Comparison of ENCODE assay signal across 20 cellular contexts in genomic region chr2:237629188-237629534, GRCh38. TPM values are rescaled to one million over a fixed set of nuclear protein-coding genes. Genes with fewer than 3 reads are reported as not detected.
DNase-seq lines count a peak whose midpoint lies in the region; ATAC-seq, FAIRE-seq and TF ChIP-seq lines count a peak whose summit lies in the region.
"Had no signal": no experiment of that assay in that cellular context is flagged by ENCODE, and none has a peak within 500 bp of the region (broad histone marks: within the 10 kb centered on the region; RNA-seq: fewer than 3 reads in every experiment).

No MANE protein-coding gene starts in this region.

- DNase-seq in SK-N-SH = no peak
- no peak for DNase-seq in ascending aorta (ENCODE audit: low spot score in 2 of 2)
- DNase-seq in mesenteric fat pad (ENCODE audit: low spot score) = peak; percentile 16
- no peak for DNase-seq in HTR-8/SVneo (ENCODE audit: insufficient read length, low spot score)
- DNase-seq in A172 (ENCODE audit: low spot score) = no peak
- DNase-seq: amniotic stem cell; Karpas-422; NCI-H1436; NCI-H345; stimulated activated CD4-positive, alpha-beta T cell treated with anti-CD3 and anti-CD28 coated beads, Interleukin-15, amount 100 ng/mL, for 24 hours; WERI-Rb-1 had no signal

- H4K20me1 ChIP-seq in SK-N-SH (ENCODE audit: insufficient read depth) = peaks cover 10% of the 10 kb centered on the region; the same call in 1 of the 2 replicates

- TF ChIP-seq EP300 in SK-N-SH (IDR thresholded peaks at IDR 0.05; ENCODE audit: borderline replicate concordance in 1 of 2, low read depth in 1 of 2, low read length in 1 of 2) = no peak

- H3K9me3 ChIP-seq in SK-N-SH (no peaks in the 10 kb centered on the region), ascending aorta (no peaks in the 10 kb centered on the region), skeletal muscle tissue (ENCODE audit: control insufficient read depth in 3 of 3, low read length in 3 of 3) (no peaks in the 10 kb centered on the region)

- CTCF ChIA-PET in SK-N-SH (lab: Yijun Ruan, JAX) = interaction anchor here (0.8 to 1.5 kb wide), 2 partner anchors 10 to 48 kb away, joined by 4 to 6 read pairs; no protein-coding TSS in a partner anchor

- POLR2A ChIA-PET in SK-N-SH (lab: Yijun Ruan, JAX) = no interaction called here

- no peak for TF ChIP-seq RAD21 in SK-N-SH (IDR thresholded peaks at IDR 0.05; ENCODE audit: low read length)

- H3K27ac ChIP-seq in SK-N-SH (ENCODE audit: low read depth in 2 of 2, low read length in 1 of 2) = peak overlapping the region in 1 of 2 experiments; percentile 37; a peak in 2 of 4 replicates
- peak overlapping the region in 1 of 2 donors; percentile 99 for H3K27ac ChIP-seq in ascending aorta
- peak overlapping the region; percentile 84 for H3K27ac ChIP-seq in skeletal muscle tissue (ENCODE audit: low read depth, low read length)
- H3K27ac ChIP-seq: 22Rv1, HL-60, WERI-Rb-1 had no signal

- peaks cover 61% of the 10 kb centered on the region for H3K79me2 ChIP-seq in SK-N-SH (ENCODE audit: insufficient read depth)

- ATAC-seq in SK-N-SH treated with all-trans-retinoic acid at 6 μM for 48 hours = no peak
- ATAC-seq in HG02798 (IDR thresholded peaks at IDR 0.05; ENCODE audit: poor library complexity, unreplicated experiment) = no peak
- ATAC-seq: esophagus mucosa, GM12878, left lobe of liver had no signal

- peak overlapping the region; percentile 78 for H3K4me2 ChIP-seq in SK-N-SH

- H3K9ac ChIP-seq in SK-N-SH (no peak overlapping the region), skeletal muscle tissue (ENCODE audit: low read depth in 1 of 3, low read length in 3 of 3) (peak overlapping the region; percentile 76 to 93 (median 79))

- no peak overlapping the region for H2AFZ ChIP-seq in SK-N-SH (ENCODE audit: low read depth)

- intact Hi-C loops in ascending aorta (cut with DNase I) = no loop called here

- TF ChIP-seq CTCF in SK-N-SH (IDR thresholded peaks at IDR 0.05) (no peak), ascending aorta (IDR thresholded peaks at IDR 0.05) (no peak)

- H3K36me3 ChIP-seq in SK-N-SH (replicated peaks in 1 of 2; ENCODE audit: control insufficient read depth in 1 of 2, insufficient read depth in 2 of 2, low read length in 1 of 2) (peaks cover 5 to 16% of the 10 kb centered on the region in 2 experiments), ascending aorta (no peaks in the 10 kb centered on the region), skeletal muscle tissue (ENCODE audit: control insufficient read depth in 3 of 3, insufficient read depth in 3 of 3, low read length in 3 of 3) (peaks cover 0 to 4% (median 2%) of the 10 kb centered on the region in 3 donors)
- H3K36me3 ChIP-seq: WERI-Rb-1 had no signal

- H3K4me3 ChIP-seq in SK-N-SH (ENCODE audit: low read depth in 2 of 2, low read length in 1 of 2) (no peak overlapping the region), ascending aorta (peak overlapping the region; percentile 89 to 97), skeletal muscle tissue (ENCODE audit: low read length in 3 of 3) (peak overlapping the region; percentile 62 to 68 (median 65))
- H3K4me3 ChIP-seq: GM12878 had no signal

- WGBS in SK-N-SH (ENCODE audit: low lambda C conversion rate) = 93% methylated on average over 1 of the region's 1 CpG

- no peak for FAIRE-seq in HTR-8/SVneo (lab: Jason Lieb, UNC)
- FAIRE-seq: GM12878 had no signal

- no peaks in the 10 kb centered on the region for H3K27me3 ChIP-seq in SK-N-SH (ENCODE audit: insufficient read depth)
- H3K27me3 ChIP-seq in ascending aorta = no peaks in the 10 kb centered on the region
- no peaks in the 10 kb centered on the region for H3K27me3 ChIP-seq in skeletal muscle tissue (ENCODE audit: control insufficient read depth in 3 of 3, insufficient read depth in 3 of 3, low read length in 3 of 3)

- H3K9me2 ChIP-seq in SK-N-SH = no peaks in the 10 kb centered on the region

- H3F3A ChIP-seq in SK-N-SH (replicated peaks; ENCODE audit: insufficient read depth) = no peaks in the 10 kb centered on the region

- H3K4me1 ChIP-seq in SK-N-SH (ENCODE audit: control insufficient read depth in 1 of 2, insufficient read depth in 2 of 2, low read depth in 1 of 2, low read length in 1 of 2) (peaks cover 8 to 14% of the 10 kb centered on the region in 2 experiments), ascending aorta (peaks cover 30 to 64% of the 10 kb centered on the region in 2 donors), skeletal muscle tissue (ENCODE audit: control insufficient read depth in 3 of 3, insufficient read depth in 3 of 3, low read length in 3 of 3) (peaks cover 70 to 88% (median 78%) of the 10 kb centered on the region in 3 donors)

TF ChIP-seq in SK-N-SH, 30 proteins besides CTCF, POLR2A, EP300 and RAD21:
- TF ChIP-seq FOXJ3 (CRISPR knock-in tag; IDR thresholded peaks at IDR 0.05) = no peak
- TF ChIP-seq FOXM1 (IDR thresholded peaks at IDR 0.05; ENCODE audit: low read depth) = no peak
- TF ChIP-seq JUND (IDR thresholded peaks at IDR 0.05) = no peak
- TF ChIP-seq FOSL2 (IDR thresholded peaks at IDR 0.05; ENCODE audit: borderline replicate concordance, low read depth) = no peak
- no peak for TF ChIP-seq CHD2 (IDR thresholded peaks at IDR 0.05; ENCODE audit: low read length, partially characterized antibody)
- TF ChIP-seq TAF1 (IDR thresholded peaks at IDR 0.05; ENCODE audit: borderline replicate concordance, low read depth, low read length) = no peak
- no peak for TF ChIP-seq YY1 (IDR thresholded peaks at IDR 0.05; ENCODE audit: low read depth)
TF ChIP-seq in SK-N-SH: peak in this region for 0.

TF ChIP-seq in SK-N-SH treated with all-trans-retinoic acid at 6 μM for 48 hours, 23 proteins besides CTCF, POLR2A, EP300 and RAD21:
- TF ChIP-seq PPARA (CRISPR knock-in tag; IDR thresholded peaks at IDR 0.05; ENCODE audit: borderline replicate concordance) = no peak
- no peak for TF ChIP-seq ZNF70 (CRISPR knock-in tag; IDR thresholded peaks at IDR 0.05)
- no peak for TF ChIP-seq ZNF8 (CRISPR knock-in tag; IDR thresholded peaks at IDR 0.05)
- no peak for TF ChIP-seq ZC3H10 (CRISPR knock-in tag; IDR thresholded peaks at IDR 0.05)
- no peak for TF ChIP-seq SNAI2 (CRISPR knock-in tag; IDR thresholded peaks at IDR 0.05)
- TF ChIP-seq, protein P1, sequence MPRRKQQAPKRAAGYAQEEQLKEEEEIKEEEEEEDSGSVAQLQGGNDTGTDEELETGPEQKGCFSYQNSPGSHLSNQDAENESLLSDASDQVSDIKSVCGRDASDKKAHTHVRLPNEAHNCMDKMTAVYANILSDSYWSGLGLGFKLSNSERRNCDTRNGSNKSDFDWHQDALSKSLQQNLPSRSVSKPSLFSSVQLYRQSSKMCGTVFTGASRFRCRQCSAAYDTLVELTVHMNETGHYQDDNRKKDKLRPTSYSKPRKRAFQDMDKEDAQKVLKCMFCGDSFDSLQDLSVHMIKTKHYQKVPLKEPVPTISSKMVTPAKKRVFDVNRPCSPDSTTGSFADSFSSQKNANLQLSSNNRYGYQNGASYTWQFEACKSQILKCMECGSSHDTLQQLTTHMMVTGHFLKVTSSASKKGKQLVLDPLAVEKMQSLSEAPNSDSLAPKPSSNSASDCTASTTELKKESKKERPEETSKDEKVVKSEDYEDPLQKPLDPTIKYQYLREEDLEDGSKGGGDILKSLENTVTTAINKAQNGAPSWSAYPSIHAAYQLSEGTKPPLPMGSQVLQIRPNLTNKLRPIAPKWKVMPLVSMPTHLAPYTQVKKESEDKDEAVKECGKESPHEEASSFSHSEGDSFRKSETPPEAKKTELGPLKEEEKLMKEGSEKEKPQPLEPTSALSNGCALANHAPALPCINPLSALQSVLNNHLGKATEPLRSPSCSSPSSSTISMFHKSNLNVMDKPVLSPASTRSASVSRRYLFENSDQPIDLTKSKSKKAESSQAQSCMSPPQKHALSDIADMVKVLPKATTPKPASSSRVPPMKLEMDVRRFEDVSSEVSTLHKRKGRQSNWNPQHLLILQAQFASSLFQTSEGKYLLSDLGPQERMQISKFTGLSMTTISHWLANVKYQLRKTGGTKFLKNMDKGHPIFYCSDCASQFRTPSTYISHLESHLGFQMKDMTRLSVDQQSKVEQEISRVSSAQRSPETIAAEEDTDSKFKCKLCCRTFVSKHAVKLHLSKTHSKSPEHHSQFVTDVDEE (CRISPR knock-in tag; IDR thresholded peaks at IDR 0.05) = no peak
- no peak for TF ChIP-seq CREB5 (CRISPR knock-in tag; IDR thresholded peaks at IDR 0.05; ENCODE audit: low read depth)

RNA-seq across cellular contexts. Expression of gene LRRFIP1, which starts 1.8 kb away (rescaled TPM):
- polyA plus RNA-seq in SK-N-SH (2012; rRNA removed) = 47.3 and 60.9 TPM in 2 replicates
- 62.7 and 74.9 TPM in 2 replicates for polyA plus RNA-seq in SK-N-SH (2012; cell fraction: cytosol; rRNA removed)
- polyA plus RNA-seq in SK-N-SH (2012; cell fraction: nucleus; rRNA removed) = 51.7 and 73.1 TPM in 2 replicates
- total RNA-seq in ascending aorta (133 TPM), mesenteric fat pad (144 TPM), skeletal muscle tissue (65.8 TPM)
- total RNA-seq in A172 (2014; rRNA removed; shearing (Covaris generic)) = 62.0 and 73.3 TPM in 2 replicates

RNA-seq across cellular contexts. Expression of gene RAB17, which starts 38.6 kb away (rescaled TPM):
- polyA plus RNA-seq in SK-N-SH (2012; rRNA removed) = 0.10 and 0.19 TPM in 2 replicates
- 0.06 and 0.18 TPM in 2 replicates for polyA plus RNA-seq in SK-N-SH (2012; cell fraction: cytosol; rRNA removed)
- polyA plus RNA-seq in SK-N-SH (2012; cell fraction: nucleus; rRNA removed) = 0.75 and 1.1 TPM in 2 replicates
- total RNA-seq in ascending aorta (0.32 TPM), mesenteric fat pad (0.87 TPM), skeletal muscle tissue (1.0 TPM)
- 1.6 and 4.1 TPM in 2 replicates for total RNA-seq in A172 (2014; rRNA removed; shearing (Covaris generic))
- total RNA-seq: OCI-LY7 had no signal

Comparison
In these comparisons a context has a peak if more than half of its experiments do, and no peak if none do; other contexts are left out.
1. H3K4me3 ChIP-seq: peak in ascending aorta (2 of 2) and skeletal muscle tissue (3 of 3); none in SK-N-SH (0 of 2).